ENCODE assay signal across 14 cellular contexts in genomic region chr6:52535711-52536423, GRCh38. TPM values are rescaled to one million over a fixed set of nuclear protein-coding genes. Genes with fewer than 3 reads are reported as not detected.
A peak's percentile ranks its signal among the peaks of the same experiment; 100 is the strongest.
DNase-seq lines count a peak whose midpoint lies in the region; ATAC-seq, FAIRE-seq and TF ChIP-seq lines count a peak whose summit lies in the region.
"Had no signal": no experiment of that assay in that cellular context is flagged by ENCODE, and none has a peak within 500 bp of the region (broad histone marks: within the 10 kb centered on the region; RNA-seq: fewer than 3 reads in every experiment).

No MANE protein-coding gene starts in this region.

- H3K9me3 ChIP-seq in endothelial cell of umbilical vein (replicated peaks; ENCODE audit: control insufficient read depth, insufficient read depth, low read length), result no peaks in the 10 kb centered on the region
- H3K9me3 ChIP-seq: MG63, thoracic aorta had no signal

- no peaks in the 10 kb centered on the region for H3K9me1 ChIP-seq in endothelial cell of umbilical vein (replicated peaks; ENCODE audit: control insufficient read depth, extremely low read depth, insufficient read depth, low read length)

- no peak overlapping the region for H2AFZ ChIP-seq in endothelial cell of umbilical vein (ENCODE audit: low read depth, low read length)

- peak; percentile 2 for ATAC-seq in GM19025 (IDR thresholded peaks at IDR 0.05; ENCODE audit: low read depth, unreplicated experiment)
- peak; percentile 19 for ATAC-seq in GM21723 (IDR thresholded peaks at IDR 0.05; ENCODE audit: unreplicated experiment)
- no peak for ATAC-seq in HG02981 (IDR thresholded peaks at IDR 0.05; ENCODE audit: unreplicated experiment)
- no peak for ATAC-seq in GM21423 (IDR thresholded peaks at IDR 0.05; ENCODE audit: unreplicated experiment)
- ATAC-seq: sciatic nerve had no signal

- intact Hi-C loops in endothelial cell of umbilical vein (cut with micrococcal nuclease), result loop anchor here (1.0 kb wide), 2 partner anchors 7 to 26 kb away; no protein-coding TSS in a partner anchor

- no peak for FAIRE-seq in endothelial cell of umbilical vein (lab: Jason Lieb, UNC)
- FAIRE-seq: keratinocyte, TTC549 had no signal

- POLR2A ChIA-PET in endothelial cell of umbilical vein (lab: Charles Lee), result no interaction called here

- H3K4me3 ChIP-seq in Jurkat, Clone E6-1 (ENCODE audit: low read length), result peak overlapping the region; percentile 25
- H3K4me3 ChIP-seq in endothelial cell of umbilical vein (replicated peaks in 1 of 3; ENCODE audit: insufficient read depth in 1 of 3, low read depth in 1 of 3, low read length in 3 of 3), result no peak overlapping the region
- H3K4me3 ChIP-seq: MG63, thoracic aorta had no signal

- no peak for TF ChIP-seq POLR2A in endothelial cell of umbilical vein (IDR thresholded peaks at IDR 0.05; ENCODE audit: low read depth, low read length)

- H3K4me1 ChIP-seq in endothelial cell of umbilical vein (ENCODE audit: control insufficient read depth, extremely low read depth, insufficient read depth, low read length), result peaks cover 80% of the 10 kb centered on the region

- TF ChIP-seq CTCF in endothelial cell of umbilical vein (IDR thresholded peaks at IDR 0.05; ENCODE audit: extremely low read depth in 1 of 2, insufficient read depth in 1 of 2, low read depth in 1 of 2, low read length in 2 of 2), result no peak

- CTCF ChIA-PET in endothelial cell of umbilical vein (lab: Charles Lee), result interaction anchor here (0.8 to 2.9 kb wide), 12 partner anchors 12 to 128 kb away, joined by 3 to 12 read pairs (median 3); partner anchors contain the start of gene TRAM2

- BruUV-seq in endothelial cell of umbilical vein (replicated peaks; lab: Mats Ljungman, UMichigan), result no TSS peak

- no peak overlapping the region for H3K4me2 ChIP-seq in endothelial cell of umbilical vein (ENCODE audit: insufficient read depth, low read length)

- peaks cover 2 to 7% of the 10 kb centered on the region in 2 experiments for H3K36me3 ChIP-seq in endothelial cell of umbilical vein (ENCODE audit: control insufficient read depth in 2 of 2, extremely low read depth in 1 of 2, insufficient read depth in 2 of 2, low read length in 2 of 2)

- dilution Hi-C loops in endothelial cell of umbilical vein (cut with MboI; ENCODE audit: extremely low pct_ligation_motif_present, low sequenced_read_pairs), result loop anchor here (25.0 kb wide), 1 partner anchor 124 kb away; the partner anchor contains the start of gene EFHC1

- H3K79me2 ChIP-seq in endothelial cell of umbilical vein (ENCODE audit: control insufficient read depth, insufficient read depth, low read length), result peaks cover 64% of the 10 kb centered on the region

- peak; percentile 88 for DNase-seq in Jurkat, Clone E6-1 (ENCODE audit: low read depth, low spot score)
- no peak for DNase-seq in endothelial cell of umbilical vein (ENCODE audit: low read depth, low spot score)
- no peak for DNase-seq in substantia nigra (lab: John Stamatoyannopoulos, UW)
- no peak for DNase-seq in NCI-H2107 treated with DMSO at 0.1 percent for 48 hours (lab: John Stamatoyannopoulos, UW; ENCODE audit: unreplicated experiment)
- DNase-seq: MG63, NCI-H2227 treated with DMSO at 0.1 percent for 48 hours had no signal

- no peak overlapping the region for H3K9ac ChIP-seq in endothelial cell of umbilical vein (replicated peaks; ENCODE audit: extremely low read depth, insufficient read depth, low read length)

- no peaks in the 10 kb centered on the region for H4K20me1 ChIP-seq in endothelial cell of umbilical vein (replicated peaks; ENCODE audit: control insufficient read depth, extremely low read depth, insufficient read depth, low read length)

- H3K27ac ChIP-seq in endothelial cell of umbilical vein (ENCODE audit: insufficient read depth, low read depth, low read length) (peak overlapping the region; percentile 7), substantia nigra (ENCODE audit: low read depth, low read length, poor library complexity, severe bottlenecking) (no peak overlapping the region)

- H3K27me3 ChIP-seq in endothelial cell of umbilical vein (ENCODE audit: control insufficient read depth in 2 of 2, insufficient read depth in 2 of 2, low read length in 2 of 2), result no peaks in the 10 kb centered on the region
- H3K27me3 ChIP-seq: MG63 had no signal

TF ChIP-seq in endothelial cell of umbilical vein, 7 proteins besides CTCF, POLR2A, EP300 and RAD21:
- TF ChIP-seq FOS (IDR thresholded peaks at IDR 0.05; ENCODE audit: borderline replicate concordance, insufficient read depth, low read length), result no peak
- no peak for TF ChIP-seq POLR2AphosphoS5 (IDR thresholded peaks at IDR 0.05; ENCODE audit: insufficient read depth, low read depth, low read length)
- no peak for TF ChIP-seq MAX (IDR thresholded peaks at IDR 0.05; ENCODE audit: insufficient read depth, insufficient read length)
- no peak for TF ChIP-seq MYC (IDR thresholded peaks at IDR 0.05; ENCODE audit: low read depth, low read length)
- TF ChIP-seq GATA2 (IDR thresholded peaks at IDR 0.05; ENCODE audit: insufficient read depth, insufficient read length, low read depth, low read length), result no peak
- no peak for TF ChIP-seq JUN (IDR thresholded peaks at IDR 0.05; ENCODE audit: borderline replicate concordance, insufficient read depth, insufficient read length, low read depth)
- TF ChIP-seq EZH2 (IDR thresholded peaks at IDR 0.05; ENCODE audit: borderline replicate concordance, low read depth, low read length, severe bottlenecking), result no peak

RNA-seq across cellular contexts. Expression of gene TRAM2, which starts 41.0 kb away (rescaled TPM):
- polyA plus RNA-seq in Jurkat, Clone E6-1 (2012; ENCODE audit: insufficient read depth, insufficient read length), result 13.5 TPM
- 85.9 and 98.6 TPM in 2 replicates for total RNA-seq in endothelial cell of umbilical vein
- 79.5 and 85.7 TPM in 2 replicates for polyA plus RNA-seq in endothelial cell of umbilical vein
- polyA plus RNA-seq in endothelial cell of umbilical vein (2011; cell fraction: cytosol; rRNA removed), result 79.3 and 81.1 TPM in 2 replicates
- polyA plus RNA-seq in endothelial cell of umbilical vein (2011; cell fraction: nucleus; rRNA removed), result 129 and 133 TPM in 2 replicates
- 35.6 and 64.2 TPM in 2 replicates for polyA plus RNA-seq in endothelial cell of umbilical vein (2012)
- 123 and 155 TPM in 2 replicates for polyA minus RNA-seq in endothelial cell of umbilical vein
- 11.6 TPM for polyA minus RNA-seq in endothelial cell of umbilical vein (2011; cell fraction: cytosol; rRNA and poly(A)+ RNA removed)
- 51.9 and 71.3 TPM in 2 replicates for polyA minus RNA-seq in endothelial cell of umbilical vein (2011; cell fraction: nucleus; rRNA and poly(A)+ RNA removed)

Comparison
In these comparisons a context has a peak if more than half of its experiments do, and no peak if none do; other contexts are left out.
1. ATAC-seq: peak in GM19025 (single experiment) and GM21723 (single experiment); none in HG02981 (single experiment) and GM21423 (single experiment).